1 cellular context compared by ENCODE assay signal in genomic region chr4:75179510-75179909, GRCh38.
TF ChIP-seq lines count a peak whose summit lies in the region.

No MANE protein-coding gene starts in this region.

TF ChIP-seq in HEK293, 187 proteins besides CTCF, POLR2A, EP300 and RAD21 (continued from another document and continues in another):
- TF ChIP-seq TSHZ1 (tag by site-specific recombination; IDR thresholded peaks at IDR 0.05; ENCODE audit: borderline replicate concordance), result peak; percentile 67; the same call in 1 of the 2 replicates
- peak; percentile 78 for TF ChIP-seq KLF8 (tag by site-specific recombination; IDR thresholded peaks at IDR 0.05)
- TF ChIP-seq ZXDB (tag by site-specific recombination; IDR thresholded peaks at IDR 0.05), result no peak
- TF ChIP-seq HIC1 (tag by site-specific recombination; IDR thresholded peaks at IDR 0.05), result peak; percentile 68; the same call in 1 of the 2 replicates
- TF ChIP-seq GFI1B (tag by site-specific recombination; IDR thresholded peaks at IDR 0.05), result no peak
- no peak for TF ChIP-seq HOXA7 (CRISPR knock-in tag; IDR thresholded peaks at IDR 0.05; ENCODE audit: borderline replicate concordance)
- TF ChIP-seq SP2 (tag by site-specific recombination; IDR thresholded peaks at IDR 0.05), result no peak
- no peak for TF ChIP-seq ZNF354C (tag by site-specific recombination; IDR thresholded peaks at IDR 0.05; ENCODE audit: borderline replicate concordance, low read depth)
- TF ChIP-seq ZNF555 (tag by site-specific recombination; conservative IDR thresholded peaks at IDR 0.05), result no peak
- TF ChIP-seq ZNF600 (tag by site-specific recombination; IDR thresholded peaks at IDR 0.05), result no peak
- TF ChIP-seq ZNF214 (tag by site-specific recombination; IDR thresholded peaks at IDR 0.05; ENCODE audit: borderline replicate concordance), result no peak
- TF ChIP-seq PRDM4 (tag by site-specific recombination; IDR thresholded peaks at IDR 0.05), result peak; percentile 75
- TF ChIP-seq ZNF311 (tag by site-specific recombination; IDR thresholded peaks at IDR 0.05; ENCODE audit: borderline replicate concordance), result no peak
- 0 out of 2 replicates have a peak, but pooled peaks have one; percentile 31 for TF ChIP-seq ZBTB7A (tag by site-specific recombination; IDR thresholded peaks at IDR 0.05; ENCODE audit: low read depth)
- TF ChIP-seq ZFP3 (tag by site-specific recombination; IDR thresholded peaks at IDR 0.05; ENCODE audit: low read depth), result no peak
- no peak for TF ChIP-seq ZNF221 (tag by site-specific recombination; IDR thresholded peaks at IDR 0.05; ENCODE audit: borderline replicate concordance)
- peak; percentile 92 for TF ChIP-seq GLI2 (tag by site-specific recombination; IDR thresholded peaks at IDR 0.05; ENCODE audit: borderline replicate concordance, low read depth)
- TF ChIP-seq ZNF146 (tag by site-specific recombination; IDR thresholded peaks at IDR 0.05), result peak; percentile 32; the same call in 1 of the 2 replicates
- TF ChIP-seq TRIM28 (IDR thresholded peaks at IDR 0.05; ENCODE audit: borderline replicate concordance, low read length), result peak; percentile 29; the same call in 1 of the 2 replicates
- TF ChIP-seq ZNF391 (tag by site-specific recombination; IDR thresholded peaks at IDR 0.05; ENCODE audit: borderline replicate concordance, low read depth), result peak; percentile 72; the same call in 1 of the 2 replicates
- no peak for TF ChIP-seq ZNF239 (tag by site-specific recombination; IDR thresholded peaks at IDR 0.05)
- TF ChIP-seq, protein P1, sequence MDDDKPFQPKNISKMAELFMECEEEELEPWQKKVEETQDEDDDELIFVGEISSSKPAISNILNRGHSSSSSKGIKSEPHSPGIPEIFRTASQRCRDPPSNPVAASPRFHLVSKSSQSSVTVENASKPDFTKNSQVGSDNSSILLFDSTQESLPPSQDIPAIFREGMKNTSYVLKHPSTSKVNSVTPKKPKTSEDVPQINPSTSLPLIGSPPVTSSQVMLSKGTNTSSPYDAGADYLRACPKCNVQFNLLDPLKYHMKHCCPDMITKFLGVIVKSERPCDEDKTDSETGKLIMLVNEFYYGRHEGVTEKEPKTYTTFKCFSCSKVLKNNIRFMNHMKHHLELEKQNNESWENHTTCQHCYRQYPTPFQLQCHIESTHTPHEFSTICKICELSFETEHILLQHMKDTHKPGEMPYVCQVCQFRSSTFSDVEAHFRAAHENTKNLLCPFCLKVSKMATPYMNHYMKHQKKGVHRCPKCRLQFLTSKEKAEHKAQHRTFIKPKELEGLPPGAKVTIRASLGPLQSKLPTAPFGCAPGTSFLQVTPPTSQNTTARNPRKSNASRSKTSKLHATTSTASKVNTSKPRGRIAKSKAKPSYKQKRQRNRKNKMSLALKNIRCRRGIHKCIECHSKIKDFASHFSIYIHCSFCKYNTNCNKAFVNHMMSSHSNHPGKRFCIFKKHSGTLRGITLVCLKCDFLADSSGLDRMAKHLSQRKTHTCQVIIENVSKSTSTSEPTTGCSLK (tag by site-specific recombination; IDR thresholded peaks at IDR 0.05), result no peak
- TF ChIP-seq ZNF174 (tag by site-specific recombination; IDR thresholded peaks at IDR 0.05), result no peak
- TF ChIP-seq ZNF132 (tag by site-specific recombination; IDR thresholded peaks at IDR 0.05; ENCODE audit: borderline replicate concordance), result no peak
- TF ChIP-seq ZNF341 (tag by site-specific recombination; IDR thresholded peaks at IDR 0.05; ENCODE audit: low read depth), result no peak
- TF ChIP-seq ZBTB1 (tag by site-specific recombination; IDR thresholded peaks at IDR 0.05), result no peak
- no peak for TF ChIP-seq BCL11B (tag by site-specific recombination; IDR thresholded peaks at IDR 0.05; ENCODE audit: low read depth)
- no peak for TF ChIP-seq ZNF670 (tag by site-specific recombination; IDR thresholded peaks at IDR 0.05; ENCODE audit: low read depth)
- TF ChIP-seq ZNF549 (tag by site-specific recombination; IDR thresholded peaks at IDR 0.05), result no peak
- TF ChIP-seq ZNF791 (tag by site-specific recombination; IDR thresholded peaks at IDR 0.05), result no peak
- no peak for TF ChIP-seq ZNF624 (tag by site-specific recombination; IDR thresholded peaks at IDR 0.05)
- TF ChIP-seq MEIS1 (CRISPR knock-in tag; IDR thresholded peaks at IDR 0.05; ENCODE audit: borderline replicate concordance), result no peak
- TF ChIP-seq AEBP2 (tag by site-specific recombination; IDR thresholded peaks at IDR 0.05; ENCODE audit: borderline replicate concordance), result no peak
- no peak for TF ChIP-seq EGR2 (tag by site-specific recombination; IDR thresholded peaks at IDR 0.05; ENCODE audit: low read depth)
- TF ChIP-seq ZNF677 (tag by site-specific recombination; IDR thresholded peaks at IDR 0.05), result no peak
- no peak for TF ChIP-seq GLIS1 (tag by site-specific recombination; IDR thresholded peaks at IDR 0.05)
- TF ChIP-seq ZNF138 (tag by site-specific recombination; IDR thresholded peaks at IDR 0.05; ENCODE audit: borderline replicate concordance), result no peak
- no peak for TF ChIP-seq ZNF335 (tag by site-specific recombination; conservative IDR thresholded peaks at IDR 0.05)
- TF ChIP-seq, protein P2, sequence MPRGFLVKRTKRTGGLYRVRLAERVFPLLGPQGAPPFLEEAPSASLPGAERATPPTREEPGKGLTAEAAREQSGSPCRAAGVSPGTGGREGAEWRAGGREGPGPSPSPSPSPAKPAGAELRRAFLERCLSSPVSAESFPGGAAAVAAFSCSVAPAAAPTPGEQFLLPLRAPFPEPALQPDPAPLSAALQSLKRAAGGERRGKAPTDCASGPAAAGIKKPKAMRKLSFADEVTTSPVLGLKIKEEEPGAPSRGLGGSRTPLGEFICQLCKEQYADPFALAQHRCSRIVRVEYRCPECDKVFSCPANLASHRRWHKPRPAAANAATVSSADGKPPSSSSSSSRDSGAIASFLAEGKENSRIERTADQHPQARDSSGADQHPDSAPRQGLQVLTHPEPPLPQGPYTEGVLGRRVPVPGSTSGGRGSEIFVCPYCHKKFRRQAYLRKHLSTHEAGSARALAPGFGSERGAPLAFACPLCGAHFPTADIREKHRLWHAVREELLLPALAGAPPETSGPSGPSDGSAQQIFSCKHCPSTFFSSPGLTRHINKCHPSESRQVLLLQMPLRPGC (tag by site-specific recombination; IDR thresholded peaks at IDR 0.05), result peak; percentile 88
- TF ChIP-seq GLI4 (tag by site-specific recombination; IDR thresholded peaks at IDR 0.05), result no peak
- no peak for TF ChIP-seq ZNF654 (tag by site-specific recombination; IDR thresholded peaks at IDR 0.05; ENCODE audit: low read depth)
- TF ChIP-seq ZFP41 (tag by site-specific recombination; IDR thresholded peaks at IDR 0.05; ENCODE audit: borderline replicate concordance), result no peak
- TF ChIP-seq ZSCAN18 (tag by site-specific recombination; IDR thresholded peaks at IDR 0.05), result no peak
- TF ChIP-seq PRDM1 (tag by site-specific recombination; IDR thresholded peaks at IDR 0.05), result no peak
- no peak for TF ChIP-seq ZNF404 (tag by site-specific recombination; IDR thresholded peaks at IDR 0.05)
- no peak for TF ChIP-seq ZSCAN5A (tag by site-specific recombination; IDR thresholded peaks at IDR 0.05)
- TF ChIP-seq ZNF292 (tag by site-specific recombination; IDR thresholded peaks at IDR 0.05; ENCODE audit: borderline replicate concordance, low read depth), result no peak
- TF ChIP-seq, protein P3, sequence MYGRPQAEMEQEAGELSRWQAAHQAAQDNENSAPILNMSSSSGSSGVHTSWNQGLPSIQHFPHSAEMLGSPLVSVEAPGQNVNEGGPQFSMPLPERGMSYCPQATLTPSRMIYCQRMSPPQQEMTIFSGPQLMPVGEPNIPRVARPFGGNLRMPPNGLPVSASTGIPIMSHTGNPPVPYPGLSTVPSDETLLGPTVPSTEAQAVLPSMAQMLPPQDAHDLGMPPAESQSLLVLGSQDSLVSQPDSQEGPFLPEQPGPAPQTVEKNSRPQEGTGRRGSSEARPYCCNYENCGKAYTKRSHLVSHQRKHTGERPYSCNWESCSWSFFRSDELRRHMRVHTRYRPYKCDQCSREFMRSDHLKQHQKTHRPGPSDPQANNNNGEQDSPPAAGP (tag by site-specific recombination; IDR thresholded peaks at IDR 0.05), result no peak
- no peak for TF ChIP-seq ZSCAN16 (tag by site-specific recombination; IDR thresholded peaks at IDR 0.05)
- no peak for TF ChIP-seq ZNF514 (tag by site-specific recombination; IDR thresholded peaks at IDR 0.05)
